8 cellular contexts compared by ENCODE assay signal in the genomic region with DNA sequence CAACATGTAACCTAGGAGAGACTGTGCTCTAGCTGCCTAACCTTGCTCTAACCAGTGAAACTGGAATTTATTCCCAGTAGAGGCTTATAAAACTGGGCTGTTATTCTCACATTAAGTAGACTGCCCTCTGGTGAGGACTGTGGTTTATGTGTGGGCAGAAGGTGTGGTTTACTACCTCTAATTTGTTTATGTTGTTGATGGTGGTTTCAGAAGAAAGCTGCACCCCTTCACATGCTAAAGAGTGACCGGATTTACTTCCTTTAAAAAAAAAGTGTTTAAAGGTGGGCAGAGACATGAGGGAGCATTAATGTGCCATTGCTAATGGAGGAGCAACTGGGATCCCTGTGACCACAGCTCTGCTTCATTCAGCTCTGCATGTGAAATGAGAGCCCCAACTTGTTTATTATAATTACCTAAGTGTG.
DNase-seq lines count a peak whose midpoint lies in the region; ATAC-seq, FAIRE-seq and TF ChIP-seq lines count a peak whose summit lies in the region.

No MANE protein-coding gene starts in this region.

- in situ Hi-C loops in HAP-1 (cut with MboI; ENCODE audit: low sequenced_read_pairs) = no loop called here

- TF ChIP-seq CTCF in Peyer's patch (IDR thresholded peaks at IDR 0.05) = peak in 4 of 6 experiments; percentile 6 to 79 (median 62)
- TF ChIP-seq CTCF in lower lobe of right lung (IDR thresholded peaks at IDR 0.05) = no peak

- no peak overlapping the region for H3K4me3 ChIP-seq in Peyer's patch
- H3K4me3 ChIP-seq in lower lobe of right lung = no peak overlapping the region
- no peak overlapping the region for H3K4me3 ChIP-seq in HAP-1

- peak; percentile 95 for ATAC-seq in GM18907 (IDR thresholded peaks at IDR 0.05; ENCODE audit: unreplicated experiment)
- peak; percentile 66 for ATAC-seq in HG02852 (IDR thresholded peaks at IDR 0.05; ENCODE audit: unreplicated experiment)
- peak; percentile 71 to 78 for ATAC-seq in lower lobe of right lung

- H3K9me3 ChIP-seq in Peyer's patch = no peaks in the 10 kb centered on the region
- no peaks in the 10 kb centered on the region for H3K9me3 ChIP-seq in lower lobe of right lung
- H3K9me3 ChIP-seq in HAP-1 = no peaks in the 10 kb centered on the region

- H3K27me3 ChIP-seq in Peyer's patch (no peaks in the 10 kb centered on the region), lower lobe of right lung (ENCODE audit: low read depth) (no peaks in the 10 kb centered on the region), HAP-1 (ENCODE audit: low read depth) (no peaks in the 10 kb centered on the region)

- intact Hi-C loops in lower lobe of right lung (cut with DNase I) = no loop called here

- FAIRE-seq in urothelium cell line (lab: Jason Lieb, UNC) = no peak

- H3K36me3 ChIP-seq in Peyer's patch (no peaks in the 10 kb centered on the region), lower lobe of right lung (no peaks in the 10 kb centered on the region), HAP-1 (replicated peaks) (no peaks in the 10 kb centered on the region)

- peak in 1 of 3 donors; percentile 59 for DNase-seq in Peyer's patch
- DNase-seq in lower lobe of right lung = no peak
- DNase-seq in HAP-1 (ENCODE audit: low spot score in 2 of 2) = no peak
- DNase-seq in activated CD4-positive, alpha-beta T cell treated with anti-CD3 and anti-CD28 coated beads for 1 hour = no peak
- DNase-seq in activated effector memory CD4-positive, alpha-beta T cell treated with Interleukin-2 at 50 U/mL for 16 hours = no peak
- no peak for DNase-seq in urothelium cell line (ENCODE audit: low spot score)

- no peak for TF ChIP-seq POLR2A in Peyer's patch (IDR thresholded peaks at IDR 0.05)

- H3K4me1 ChIP-seq in Peyer's patch = no peaks in the 10 kb centered on the region
- H3K4me1 ChIP-seq in lower lobe of right lung = peaks cover 21% of the 10 kb centered on the region
- H3K4me1 ChIP-seq in HAP-1 = no peaks in the 10 kb centered on the region

- H3K27ac ChIP-seq in Peyer's patch = peak overlapping the region in 3 of 4 donors; percentile 35 to 84 (median 66)
- peak overlapping the region; percentile 37 for H3K27ac ChIP-seq in lower lobe of right lung
